17 cellular contexts compared by ENCODE assay signal in genomic region chr11:126488591-126489370, GRCh38.
DNase-seq lines count a peak whose midpoint lies in the region; ATAC-seq and TF ChIP-seq lines count a peak whose summit lies in the region.
"Had no signal": no experiment of that assay in that cellular context is flagged by ENCODE, and none has a peak within 500 bp of the region (broad histone marks: within the 10 kb centered on the region; RNA-seq: fewer than 3 reads in every experiment).

No MANE protein-coding gene starts in this region.

- no peak overlapping the region for H3K4me2 ChIP-seq in neural progenitor cell
- H3K4me2 ChIP-seq: GM23338 had no signal

- no peak for TF ChIP-seq CTCF in CD14-positive monocyte (IDR thresholded peaks at IDR 0.05)
- no peak for TF ChIP-seq CTCF in chondrocyte (IDR thresholded peaks at IDR 0.05)
- TF ChIP-seq CTCF in neural progenitor cell (IDR thresholded peaks at IDR 0.05): no peak
- no peak for TF ChIP-seq CTCF in spleen (IDR thresholded peaks at IDR 0.05 in 8 of 11, conservative IDR thresholded peaks at IDR 0.05 in 3 of 11)
- no peak for TF ChIP-seq CTCF in stomach (IDR thresholded peaks at IDR 0.05)

- no peak for ATAC-seq in GM21390 (IDR thresholded peaks at IDR 0.05; ENCODE audit: unreplicated experiment)
- ATAC-seq: CD8-positive, alpha-beta T cell; GM23338 had no signal

- H3K4me1 ChIP-seq in neural progenitor cell: peaks cover 45% of the 10 kb centered on the region
- no peaks in the 10 kb centered on the region for H3K4me1 ChIP-seq in spleen
- no peaks in the 10 kb centered on the region for H3K4me1 ChIP-seq in stomach

- WGBS in spleen, 5 donors: 90 to 94% (median 91%) methylated on average over 23 of the region's 23 CpGs
- 77 to 91% (median 88%) methylated on average over 14 to 23 of the region's 23 CpGs for WGBS in stomach, 5 donors

- H3K4me3 Mint-ChIP-seq in CD14-positive monocyte: no peak overlapping the region
- no peak overlapping the region for H3K4me3 Mint-ChIP-seq in chondrocyte (ENCODE audit: unreplicated experiment)
- H3K4me3 Mint-ChIP-seq in neural progenitor cell: no peak overlapping the region
- H3K4me3 Mint-ChIP-seq: B cell; CD8-positive, alpha-beta T cell; GM23338; H9; IgD-negative memory B cell had no signal

- H3K36me3 ChIP-seq in neural progenitor cell (no peaks in the 10 kb centered on the region), spleen (no peaks in the 10 kb centered on the region), stomach (no peaks in the 10 kb centered on the region)

- DNase-seq in CD14-positive monocyte (ENCODE audit: low spot score) (peak; percentile 30), chondrocyte (ENCODE audit: low spot score) (peak; percentile 76), neural progenitor cell (ENCODE audit: low spot score) (no peak), spleen (peak; percentile 66), stomach (no peak), NCI-H2081 treated with DMSO at 0.1 percent for 48 hours (lab: John Stamatoyannopoulos, UW) (no peak)
- DNase-seq: CD8-positive, alpha-beta T cell; COR-L47; DMS153; DMS79 treated with DMSO at 0.1 percent for 48 hours; EL; H9 had no signal

- H3K4me1 Mint-ChIP-seq in CD14-positive monocyte (peaks cover 6% of the 10 kb centered on the region), chondrocyte (ENCODE audit: low read depth) (peaks cover 3% of the 10 kb centered on the region), neural progenitor cell (peaks cover 52% of the 10 kb centered on the region)

- H3K36me3 Mint-ChIP-seq in CD14-positive monocyte: no peaks in the 10 kb centered on the region
- H3K36me3 Mint-ChIP-seq in chondrocyte (ENCODE audit: low read depth): no peaks in the 10 kb centered on the region
- H3K36me3 Mint-ChIP-seq in neural progenitor cell: no peaks in the 10 kb centered on the region
- H3K36me3 Mint-ChIP-seq: CD8-positive, alpha-beta T cell; IgD-negative memory B cell had no signal

- H3K27me3 ChIP-seq in neural progenitor cell (no peaks in the 10 kb centered on the region), spleen (replicated peaks in 1 of 7) (no peaks in the 10 kb centered on the region), stomach (no peaks in the 10 kb centered on the region)

- H3K4me3 ChIP-seq in neural progenitor cell (no peak overlapping the region), spleen (no peak overlapping the region), stomach (no peak overlapping the region)
- H3K4me3 ChIP-seq: GM23338 had no signal

- no peak for TF ChIP-seq POLR2A in spleen (IDR thresholded peaks at IDR 0.05)
- no peak for TF ChIP-seq POLR2A in stomach (IDR thresholded peaks at IDR 0.05)

- no peak overlapping the region for H3K9ac ChIP-seq in neural progenitor cell

- H3K9me3 ChIP-seq in neural progenitor cell (ENCODE audit: low read depth): no peaks in the 10 kb centered on the region
- no peaks in the 10 kb centered on the region for H3K9me3 ChIP-seq in spleen
- H3K9me3 ChIP-seq in stomach: no peaks in the 10 kb centered on the region

- H3K27me3 Mint-ChIP-seq in CD14-positive monocyte (ENCODE audit: low read depth in 3 of 3) (peaks cover 0 to 4% (median 4%) of the 10 kb centered on the region in 3 donors), chondrocyte (ENCODE audit: low read depth) (peaks cover 1% of the 10 kb centered on the region), neural progenitor cell (ENCODE audit: insufficient read depth, low read depth) (peaks cover 12% of the 10 kb centered on the region)
- H3K27me3 Mint-ChIP-seq: IgD-negative memory B cell had no signal

- H3K27ac Mint-ChIP-seq in CD14-positive monocyte (no peak overlapping the region), chondrocyte (ENCODE audit: unreplicated experiment) (no peak overlapping the region), neural progenitor cell (peak overlapping the region; percentile 89)
- H3K27ac Mint-ChIP-seq: B cell; CD8-positive, alpha-beta T cell; GM23338; H9; IgD-negative memory B cell had no signal

- H3F3A ChIP-seq in neural progenitor cell (ENCODE audit: low read depth): peaks cover 3% of the 10 kb centered on the region

- intact Hi-C loops in CD14-positive monocyte (cut with micrococcal nuclease) (no loop called here), spleen (cut with DNase I; ENCODE audit: low total_unique reads) (no loop called here), stomach (cut with DNase I; ENCODE audit: low total_unique reads) (no loop called here)

- no peak overlapping the region for H2AFZ ChIP-seq in neural progenitor cell (replicated peaks)

- TF ChIP-seq EP300 in stomach (IDR thresholded peaks at IDR 0.05): no peak

- H3K79me2 ChIP-seq in neural progenitor cell (ENCODE audit: low read depth): no peaks in the 10 kb centered on the region

- no peaks in the 10 kb centered on the region for H3K9me3 Mint-ChIP-seq in CD14-positive monocyte
- no peaks in the 10 kb centered on the region for H3K9me3 Mint-ChIP-seq in chondrocyte (ENCODE audit: low read depth)
- H3K9me3 Mint-ChIP-seq in neural progenitor cell: no peaks in the 10 kb centered on the region
- H3K9me3 Mint-ChIP-seq: CD8-positive, alpha-beta T cell; GM23338; H9; IgD-negative memory B cell had no signal

- H3K27ac ChIP-seq in neural progenitor cell (no peak overlapping the region), spleen (no peak overlapping the region), stomach (no peak overlapping the region)
- H3K27ac ChIP-seq: C4-2B had no signal

- H4K20me1 ChIP-seq in neural progenitor cell (ENCODE audit: low read depth): no peaks in the 10 kb centered on the region

Comparison
In these comparisons a context has a peak if more than half of its experiments do, and no peak if none do; other contexts are left out.
1. DNase-seq: peak in CD14-positive monocyte (single experiment), chondrocyte (single experiment) and spleen (single experiment); none in neural progenitor cell (single experiment), stomach (single experiment) and NCI-H2081 treated with DMSO at 0.1 percent for 48 hours (single experiment).